In the genomic region with DNA sequence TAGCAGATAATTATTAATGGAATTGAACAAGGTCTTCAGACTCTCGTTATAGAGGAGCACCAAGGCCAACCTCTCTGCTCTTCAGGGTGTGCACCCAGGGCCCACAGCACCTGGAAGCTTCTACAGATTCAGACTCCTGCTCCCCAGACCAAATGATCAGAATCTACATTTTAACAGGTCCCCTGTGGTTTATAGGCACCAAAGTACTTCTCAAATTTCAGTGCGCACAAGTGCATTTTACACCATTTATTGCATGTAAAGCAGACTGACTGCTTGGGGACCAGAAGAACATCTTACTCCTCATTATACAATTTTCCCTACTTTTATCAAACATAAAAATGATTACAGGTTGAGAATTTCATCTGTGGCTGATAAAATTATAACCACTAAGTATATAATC, we compare ENCODE assay signal across 29 cellular contexts.
"Had no signal": no experiment of that assay in that cellular context is flagged by ENCODE, and none has a peak within 500 bp of the region (broad histone marks: within the 10 kb centered on the region; RNA-seq: fewer than 3 reads in every experiment).

No MANE protein-coding gene starts in this region.

- H3K9me3 ChIP-seq: esophagus muscularis mucosa, gastroesophageal sphincter, heart left ventricle, mucosa of descending colon, right lobe of liver, suprapubic skin, transverse colon, upper lobe of right lung, uterus had no signal

- H3K36me3 ChIP-seq: neural progenitor cell, right lobe of liver, transverse colon, uterus had no signal

- ATAC-seq: foreskin keratinocyte; gastroesophageal sphincter; heart left ventricle; left lobe of liver; mucosa of descending colon; natural killer cell treated with Interleukin-12 subunit alpha and Interleukin-12 subunit beta and Interleukin-15 and Interleukin-18, amount 100 ng/mL, for 72 hours; right lobe of liver; stimulated activated naive CD8-positive, alpha-beta T cell treated with anti-CD3 and anti-CD28 coated beads, Interleukin-15, amount 100 ng/mL, for 72 hours; upper lobe of right lung had no signal

- DNase-seq: dermis blood vessel endothelial cell; effector memory CD4-positive, alpha-beta T cell; foreskin keratinocyte; heart left ventricle; kidney; mesenchymal stem cell; mucosa of descending colon; naive B cell; right lobe of liver; small intestine; stimulated activated CD4-positive, alpha-beta T cell treated with anti-CD3 and anti-CD28 coated beads, Interleukin-15, amount 100 ng/mL, for 24 hours; stimulated activated CD4-positive, alpha-beta T cell treated with anti-CD3 and anti-CD28 coated beads, Interleukin-2, amount 100 ng/mL, for 48 hours; stimulated activated CD8-positive, alpha-beta memory T cell treated with anti-CD3 and anti-CD28 coated beads, Interleukin-4, amount 100 ng/mL, for 48 hours; stimulated activated naive CD4-positive, alpha-beta T cell; stimulated activated naive CD8-positive, alpha-beta T cell treated with anti-CD3 and anti-CD28 coated beads, Interleukin-15, amount 100 ng/mL, for 72 hours; transverse colon; upper lobe of right lung; uterus had no signal

- H3K27me3 Mint-ChIP-seq: naive B cell; natural killer cell treated with Interleukin-12 subunit alpha and Interleukin-12 subunit beta and Interleukin-15 and Interleukin-18, amount 100 ng/mL, for 72 hours; progenitor cell of endocrine pancreas; stimulated activated naive CD8-positive, alpha-beta T cell treated with anti-CD3 and anti-CD28 coated beads, Interleukin-15, amount 100 ng/mL, for 72 hours had no signal

- H3K4me1 Mint-ChIP-seq: mesothelial cell of epicardium, naive B cell, neural progenitor cell had no signal

- H3K9me3 Mint-ChIP-seq: natural killer cell treated with Interleukin-12 subunit alpha and Interleukin-12 subunit beta and Interleukin-15 and Interleukin-18, amount 100 ng/mL, for 72 hours; neural progenitor cell had no signal

- H3K4me1 ChIP-seq: esophagus muscularis mucosa, foreskin keratinocyte, gastroesophageal sphincter, neural progenitor cell, right lobe of liver, suprapubic skin, transverse colon, upper lobe of right lung, uterus had no signal

- H3K4me3 Mint-ChIP-seq: mesothelial cell of epicardium; naive B cell; natural killer cell treated with Interleukin-12 subunit alpha and Interleukin-12 subunit beta and Interleukin-15 and Interleukin-18, amount 100 ng/mL, for 72 hours; neural progenitor cell; stimulated activated naive CD8-positive, alpha-beta T cell treated with anti-CD3 and anti-CD28 coated beads, Interleukin-15, amount 100 ng/mL, for 72 hours had no signal

- H3K4me3 ChIP-seq: esophagus muscularis mucosa, gastroesophageal sphincter, heart left ventricle, hepatocyte, lung, mucosa of descending colon, neural progenitor cell, right lobe of liver, suprapubic skin, transverse colon, upper lobe of right lung, uterus had no signal

- H3K27ac ChIP-seq: esophagus muscularis mucosa, foreskin keratinocyte, gastroesophageal sphincter, heart left ventricle, hepatocyte, neural progenitor cell, parathyroid adenoma, right lobe of liver, suprapubic skin, transverse colon, upper lobe of right lung, uterus had no signal

- H3K27ac Mint-ChIP-seq: mesothelial cell of epicardium; natural killer cell treated with Interleukin-12 subunit alpha and Interleukin-12 subunit beta and Interleukin-15 and Interleukin-18, amount 100 ng/mL, for 72 hours; neural progenitor cell; progenitor cell of endocrine pancreas had no signal
